Comparison of ENCODE assay signal across 18 cellular contexts in the genomic region with DNA sequence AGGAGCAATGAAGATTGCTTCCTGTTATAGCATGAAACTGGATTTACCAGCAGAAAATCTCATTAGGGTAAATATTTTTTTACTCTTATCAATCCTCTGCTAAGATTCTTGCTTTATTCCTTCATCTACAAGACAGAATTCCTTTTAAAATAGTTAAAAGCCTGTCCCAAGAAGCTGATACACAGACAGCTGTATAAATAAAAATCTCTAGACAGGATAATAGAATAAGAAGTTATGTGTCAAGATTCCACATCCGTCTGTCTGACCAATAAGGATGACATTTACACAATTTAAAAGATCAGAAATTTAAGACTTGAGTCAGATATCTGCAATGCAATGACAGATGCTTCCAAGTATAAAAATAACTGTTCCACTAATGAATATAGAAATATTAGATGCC. TPM values are rescaled to one million over a fixed set of nuclear protein-coding genes. Genes with fewer than 3 reads are reported as not detected.
DNase-seq lines count a peak whose midpoint lies in the region; FAIRE-seq and TF ChIP-seq lines count a peak whose summit lies in the region.
"Had no signal": no experiment of that assay in that cellular context is flagged by ENCODE, and none has a peak within 500 bp of the region (broad histone marks: within the 10 kb centered on the region; RNA-seq: fewer than 3 reads in every experiment).

No MANE protein-coding gene starts in this region.

- TF ChIP-seq POLR2A in thyroid gland (IDR thresholded peaks at IDR 0.05) = no peak

- H3K36me3 ChIP-seq in tibial artery (peaks cover 0 to 6% (median 0%) of the 10 kb centered on the region in 3 donors), thyroid gland (no peaks in the 10 kb centered on the region)
- H3K36me3 ChIP-seq: BLaER1 treated with 17β-estradiol and CSF1 and Interleukin-3, amounts not matched to agents 10 nM and 100 nM had no signal

- H3K4me3 ChIP-seq in astrocyte of the spinal cord (ENCODE audit: low read depth, low read length) (no peak overlapping the region), tibial artery (no peak overlapping the region), thyroid gland (replicated peaks in 1 of 3) (no peak overlapping the region)
- H3K4me3 ChIP-seq: BLaER1 treated with 17β-estradiol and CSF1 and Interleukin-3, amounts not matched to agents 10 nM and 100 nM had no signal

- H3K27ac ChIP-seq in tibial artery (peak overlapping the region; percentile 15 to 19), thyroid gland (no peak overlapping the region)
- H3K27ac ChIP-seq: BLaER1 treated with 17β-estradiol and CSF1 and Interleukin-3, amounts not matched to agents 10 nM and 100 nM; RWPE1 had no signal

- in situ Hi-C loops in astrocyte of the spinal cord (cut with HindIII; ENCODE audit: low sequenced_read_pairs) = no loop called here

- peaks cover 0 to 30% (median 12%) of the 10 kb centered on the region in 4 donors for H3K4me1 ChIP-seq in tibial artery
- H3K4me1 ChIP-seq in thyroid gland = peaks cover 8 to 11% of the 10 kb centered on the region in 2 donors
- H3K4me1 ChIP-seq: BLaER1 treated with 17β-estradiol and CSF1 and Interleukin-3, amounts not matched to agents 10 nM and 100 nM had no signal

- H3K9me3 ChIP-seq in tibial artery = no peaks in the 10 kb centered on the region
- no peaks in the 10 kb centered on the region for H3K9me3 ChIP-seq in thyroid gland

- WGBS in thyroid gland, 2 donors = 84 to 93% methylated on average over 1 of the region's 1 CpG

- TF ChIP-seq CTCF in astrocyte of the spinal cord (IDR thresholded peaks at IDR 0.05; ENCODE audit: low read depth, low read length) (no peak), tibial artery (IDR thresholded peaks at IDR 0.05) (no peak), thyroid gland (IDR thresholded peaks at IDR 0.05) (no peak)

- peak; percentile 21 for FAIRE-seq in islet of Langerhans (lab: Jason Lieb, UNC)

- H3K27me3 ChIP-seq in tibial artery = no peaks in the 10 kb centered on the region
- no peaks in the 10 kb centered on the region for H3K27me3 ChIP-seq in thyroid gland
- H3K27me3 ChIP-seq: BLaER1 treated with 17β-estradiol and CSF1 and Interleukin-3, amounts not matched to agents 10 nM and 100 nM had no signal

- intact Hi-C loops in tibial artery (cut with DNase I; ENCODE audit: low total_unique reads) (no loop called here), thyroid gland (cut with DNase I) (no loop called here)

- DNase-seq in HCEC 1CT (peak; percentile 70), astrocyte of the spinal cord (ENCODE audit: low read depth, low spot score) (peak; percentile 44), tibial artery (no peak), thyroid gland (no peak), NCI-H69 (lab: John Stamatoyannopoulos, UW) (no peak), HK-2 (ENCODE audit: unreplicated experiment) (no peak), NCI-H2107 (lab: John Stamatoyannopoulos, UW) (no peak)
- DNase-seq: DMS 273 treated with DMSO at 0.1 percent for 48 hours, GOT3, Kasumi-1, NCI-H187 treated with DMSO at 0.1 percent for 48 hours, NCI-H2171 treated with DMSO at 0.1 percent for 48 hours, NCI-H446 treated with DMSO at 0.1 percent for 48 hours, NCI-H748 treated with DMSO at 0.1 percent for 48 hours, OCI-M1 had no signal

RNA-seq across cellular contexts. Expression of gene SSR3, which starts 57.6 kb away (rescaled TPM):
- 100 to 1,000 TPM; 134 to 223 (median 176) TPM for total RNA-seq in thyroid gland

Comparison
In these comparisons a context has a peak if more than half of its experiments do, and no peak if none do; other contexts are left out.
1. DNase-seq: peak in HCEC 1CT (single experiment) and astrocyte of the spinal cord (single experiment); none in tibial artery (0 of 2), thyroid gland (0 of 2), NCI-H69 (single experiment), HK-2 (single experiment) and NCI-H2107 (single experiment).
2. H3K27ac ChIP-seq: peak in tibial artery (2 of 2); none in thyroid gland (0 of 3).